8 cellular contexts compared by ENCODE assay signal in the genomic region with DNA sequence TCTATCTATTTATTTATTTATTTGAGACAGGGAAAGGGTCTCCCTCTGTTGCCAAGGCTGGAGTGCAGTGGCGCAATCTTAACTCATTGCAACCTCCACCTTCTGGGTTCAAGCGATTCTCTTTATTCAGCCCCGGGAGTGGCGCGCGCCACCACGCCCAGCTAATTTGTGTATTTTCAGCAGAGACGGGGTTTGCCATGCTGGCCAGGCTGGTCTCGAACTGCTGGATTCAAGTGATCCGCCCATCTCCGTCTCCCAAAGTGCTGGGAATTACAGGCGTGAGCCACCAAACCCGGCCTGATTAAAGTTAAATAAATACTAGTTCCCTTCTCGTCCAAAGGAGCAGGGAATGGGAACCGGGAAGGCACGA. TPM values are rescaled to one million over a fixed set of nuclear protein-coding genes. Genes with fewer than 3 reads are reported as not detected.
A peak's percentile ranks its signal among the peaks of the same experiment; 100 is the strongest.
DNase-seq lines count a peak whose midpoint lies in the region; ATAC-seq lines count a peak whose summit lies in the region.

No MANE protein-coding gene starts in this region.

- H3K9me3 Mint-ChIP-seq in activated naive CD8-positive, alpha-beta T cell treated with anti-CD3 and anti-CD28 coated beads for 36 hours = no peaks in the 10 kb centered on the region
- no peaks in the 10 kb centered on the region for H3K9me3 Mint-ChIP-seq in immature natural killer cell

- peak overlapping the region; percentile 81 for H3K27ac Mint-ChIP-seq in activated naive CD8-positive, alpha-beta T cell treated with anti-CD3 and anti-CD28 coated beads for 36 hours
- peak overlapping the region; percentile 85 to 99 (median 92) for H3K27ac Mint-ChIP-seq in immature natural killer cell

- H3K27me3 Mint-ChIP-seq in activated naive CD8-positive, alpha-beta T cell treated with anti-CD3 and anti-CD28 coated beads for 36 hours = peaks cover 5% of the 10 kb centered on the region
- H3K27me3 Mint-ChIP-seq in immature natural killer cell (ENCODE audit: low read depth in 3 of 3) = peaks cover 21 to 45% (median 37%) of the 10 kb centered on the region in 3 donors

- peaks cover 2% of the 10 kb centered on the region for H3K36me3 Mint-ChIP-seq in activated naive CD8-positive, alpha-beta T cell treated with anti-CD3 and anti-CD28 coated beads for 36 hours
- H3K36me3 Mint-ChIP-seq in immature natural killer cell = no peaks in the 10 kb centered on the region

- H3K4me3 Mint-ChIP-seq in activated naive CD8-positive, alpha-beta T cell treated with anti-CD3 and anti-CD28 coated beads for 36 hours = peak overlapping the region; percentile 65
- H3K4me3 Mint-ChIP-seq in immature natural killer cell = peak overlapping the region; percentile 72 to 95 (median 91)

- H3K27ac ChIP-seq in subcutaneous abdominal adipose tissue (ENCODE audit: low read depth, low read length) = peak overlapping the region; percentile 95

- peak; percentile 73 for DNase-seq in NCI-H748 (lab: John Stamatoyannopoulos, UW; ENCODE audit: unreplicated experiment)
- DNase-seq in NCI-H748 treated with DMSO at 0.1 percent for 48 hours (lab: John Stamatoyannopoulos, UW) = no peak
- DNase-seq in activated naive CD8-positive, alpha-beta T cell treated with anti-CD3 and anti-CD28 coated beads for 36 hours = no peak
- no peak for DNase-seq in immature natural killer cell
- no peak for DNase-seq in activated gamma-delta T cell treated with Interleukin-2 at 50 U/mL for 16 hours
- no peak for DNase-seq in HPDE6-E6E7 (ENCODE audit: extremely low spot score)

- peak overlapping the region; percentile 45 to 93 (median 69) for H3K4me3 ChIP-seq in subcutaneous abdominal adipose tissue (ENCODE audit: low read depth in 1 of 5, low read length in 5 of 5)

- H3K9me3 ChIP-seq in subcutaneous abdominal adipose tissue (ENCODE audit: control insufficient read depth in 5 of 5, low read length in 5 of 5) = no peaks in the 10 kb centered on the region

- ATAC-seq in GM18870 (IDR thresholded peaks at IDR 0.05; ENCODE audit: unreplicated experiment) = no peak

- H3K36me3 ChIP-seq in subcutaneous abdominal adipose tissue (ENCODE audit: control insufficient read depth in 5 of 5, insufficient read depth in 5 of 5, low read length in 5 of 5) = no peaks in the 10 kb centered on the region

- peaks cover 2 to 40% (median 33%) of the 10 kb centered on the region in 5 donors for H3K4me1 ChIP-seq in subcutaneous abdominal adipose tissue (ENCODE audit: control insufficient read depth in 5 of 5, insufficient read depth in 5 of 5, low read length in 5 of 5)

- H3K9ac ChIP-seq in subcutaneous abdominal adipose tissue (ENCODE audit: low read length in 5 of 5) = peak overlapping the region; percentile 16 to 77 (median 38)

- H3K4me1 Mint-ChIP-seq in activated naive CD8-positive, alpha-beta T cell treated with anti-CD3 and anti-CD28 coated beads for 36 hours = peaks cover 25% of the 10 kb centered on the region
- H3K4me1 Mint-ChIP-seq in immature natural killer cell = peaks cover 49% of the 10 kb centered on the region in 2 donors

- H3K27me3 ChIP-seq in subcutaneous abdominal adipose tissue (ENCODE audit: control insufficient read depth in 5 of 5, insufficient read depth in 4 of 5, low read length in 5 of 5) = no peaks in the 10 kb centered on the region

RNA-seq across cellular contexts. Expression of gene CTDSP1, which starts 4.2 kb away (rescaled TPM):
- total RNA-seq in activated naive CD8-positive, alpha-beta T cell treated with anti-CD3 and anti-CD28 coated beads for 36 hours = 10 to 100 TPM; 67.8 to 73.5 TPM
- 10 to 100 TPM; 43.7 to 78.5 (median 61.8) TPM for polyA plus RNA-seq in immature natural killer cell

RNA-seq across cellular contexts. Expression of gene SLC11A1, which starts 13.4 kb away (rescaled TPM):
- under 1 TPM; 0.08 TPM for total RNA-seq in activated naive CD8-positive, alpha-beta T cell treated with anti-CD3 and anti-CD28 coated beads for 36 hours
- polyA plus RNA-seq in immature natural killer cell = 1 to 10 TPM in 2 of 3 donors, under 1 TPM in 1; 0.66 to 1.8 (median 1.2) TPM

RNA-seq across cellular contexts. Expression of gene VIL1, which starts 23.5 kb away (rescaled TPM):
- total RNA-seq in activated naive CD8-positive, alpha-beta T cell treated with anti-CD3 and anti-CD28 coated beads for 36 hours = not detected
- under 1 TPM in 2 of 3 donors, not detected in 1; 0.47 to 0.63 TPM for polyA plus RNA-seq in immature natural killer cell

RNA-seq across cellular contexts. Expression of gene CATIP, which starts 38.8 kb away (rescaled TPM):
- total RNA-seq in activated naive CD8-positive, alpha-beta T cell treated with anti-CD3 and anti-CD28 coated beads for 36 hours = not detected
- polyA plus RNA-seq in immature natural killer cell = under 1 TPM in 1 of 3 donors, not detected in 2; 0.08 TPM
